Comparison of ENCODE assay signal across 1 cellular context in genomic region chr6:151425561-151425960, GRCh38.
TF ChIP-seq lines count a peak whose summit lies in the region.

No MANE protein-coding gene starts in this region.

TF ChIP-seq in HEK293, 187 proteins besides CTCF, POLR2A, EP300 and RAD21 (continued from another document):
- no peak for TF ChIP-seq PRDM10 (tag by site-specific recombination; IDR thresholded peaks at IDR 0.05)
- no peak for TF ChIP-seq PRDM2 (tag by site-specific recombination; IDR thresholded peaks at IDR 0.05; ENCODE audit: borderline replicate concordance)
- no peak for TF ChIP-seq ZNF248 (tag by site-specific recombination; IDR thresholded peaks at IDR 0.05)
- TF ChIP-seq ZNF366 (tag by site-specific recombination; conservative IDR thresholded peaks at IDR 0.05): 0 out of 2 replicates have a peak, but pooled peaks have one; percentile 17
- no peak for TF ChIP-seq ZNF660 (tag by site-specific recombination; IDR thresholded peaks at IDR 0.05)
- TF ChIP-seq OSR2 (tag by site-specific recombination; IDR thresholded peaks at IDR 0.05): no peak
- TF ChIP-seq GFI1B (tag by site-specific recombination; IDR thresholded peaks at IDR 0.05): 0 out of 2 replicates have a peak, but pooled peaks have one; percentile 26
